8 cellular contexts compared by ENCODE assay signal in the genomic region with DNA sequence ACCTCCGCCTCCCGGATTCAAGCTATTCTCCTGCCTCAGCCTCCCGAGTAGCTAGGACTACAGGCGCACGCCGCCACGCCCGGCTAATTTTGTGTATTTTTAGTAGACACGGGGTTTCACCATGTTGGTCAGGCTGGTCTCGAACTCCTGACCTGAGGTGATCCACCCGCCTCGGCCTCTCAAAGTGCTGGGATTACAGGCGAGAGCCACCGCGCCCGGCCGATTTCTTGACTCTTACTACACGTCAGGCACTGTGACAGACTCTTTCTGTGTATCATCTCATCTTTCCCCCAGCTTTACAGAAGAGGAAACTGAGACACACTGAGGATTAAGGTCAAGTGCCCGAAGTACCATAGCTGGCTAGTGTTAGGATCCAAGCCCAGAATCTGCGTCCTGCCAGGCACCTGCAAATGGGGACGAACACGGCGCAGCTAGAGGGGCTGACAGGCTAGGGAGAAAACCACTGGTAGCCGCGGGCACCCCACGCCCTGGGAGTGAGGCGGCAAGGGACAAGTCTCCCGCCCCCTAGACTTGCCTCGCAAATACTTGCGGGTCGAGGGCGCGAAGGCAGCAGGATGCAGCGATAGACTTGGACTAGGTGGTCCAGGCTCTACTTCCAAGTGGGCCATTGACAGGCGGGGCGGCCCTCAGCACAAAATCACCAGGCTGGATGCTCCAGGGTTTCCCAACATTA. TPM values are rescaled to one million over a fixed set of nuclear protein-coding genes. Genes with fewer than 3 reads are reported as not detected.
DNase-seq lines count a peak whose midpoint lies in the region; ATAC-seq, FAIRE-seq and TF ChIP-seq lines count a peak whose summit lies in the region.

No MANE protein-coding gene starts in this region.

- TF ChIP-seq POLR2A in A549 (IDR thresholded peaks at IDR 0.05; ENCODE audit: low read length) = no peak

- 76% methylated on average over 35 of the region's 36 CpGs for WGBS in A549 (ENCODE audit: missing lambda C conversion rate)
- 82% methylated on average over 36 of the region's 36 CpGs for WGBS in HUES64
- 81% methylated on average over 23 of the region's 36 CpGs for WGBS in mammary epithelial cell (ENCODE audit: low coverage, missing lambda C conversion rate)

- peak overlapping the region; percentile 74 for H3K4me3 ChIP-seq in A549
- H3K4me3 ChIP-seq in HUES64 (ENCODE audit: low read length) = peak overlapping the region; percentile 58
- H3K4me3 ChIP-seq in mammary epithelial cell (replicated peaks in 1 of 3; ENCODE audit: insufficient read depth in 1 of 3, low read depth in 2 of 3, low read length in 3 of 3) = peak overlapping the region in 1 of 3 experiments; percentile 82
- peak overlapping the region; percentile 87 to 93 for H3K4me3 ChIP-seq in mucosa of rectum (ENCODE audit: low read length in 2 of 2)

- CTCF ChIA-PET in A549 (lab: Yijun Ruan, JAX) (interaction anchor here (0.9 to 11.6 kb wide), 7 partner anchors 12 to 265 kb away, joined by 3 to 191 read pairs (median 12); a partner anchor contains a TSS), mammary epithelial cell (lab: Charles Lee; ENCODE audit: low non-redundant PET) (no interaction called here)

- H3K9ac ChIP-seq in HUES64 (ENCODE audit: low read depth, low read length) (no peak overlapping the region), mammary epithelial cell (ENCODE audit: insufficient read depth, low read length) (no peak overlapping the region), mucosa of rectum (ENCODE audit: low read depth in 1 of 2, low read length in 2 of 2) (peak overlapping the region; percentile 80 to 85)

- no peak for TF ChIP-seq CTCF in A549 (IDR thresholded peaks at IDR 0.05)
- TF ChIP-seq CTCF in mammary epithelial cell (conservative IDR thresholded peaks at IDR 0.05 in 1 of 2, IDR thresholded peaks at IDR 0.05 in 1 of 2; ENCODE audit: extremely low read depth in 1 of 2, insufficient read depth in 1 of 2, low read depth in 1 of 2, low read length in 2 of 2) = no peak

- H3K4me2 ChIP-seq in A549 (peak overlapping the region; percentile 81), mammary epithelial cell (ENCODE audit: insufficient read depth, low read depth, low read length) (no peak overlapping the region)

- no peak for TF ChIP-seq EP300 in A549 (IDR thresholded peaks at IDR 0.05)

- peaks cover 36% of the 10 kb centered on the region for H3K79me2 ChIP-seq in mammary epithelial cell (ENCODE audit: insufficient read depth, low read length)

- POLR2A ChIA-PET in A549 (lab: Yijun Ruan, JAX) = interaction anchor here (0.6 to 1.2 kb wide), 2 partner anchors 110 to 261 kb away, joined by 3 read pairs; no protein-coding TSS in a partner anchor

- TF ChIP-seq RAD21 in A549 (conservative IDR thresholded peaks at IDR 0.05 in 1 of 2, IDR thresholded peaks at IDR 0.05 in 1 of 2) = no peak

- H3K27me3 ChIP-seq in HUES64 (ENCODE audit: insufficient read depth, low read length) = peaks cover 55% of the 10 kb centered on the region
- H3K27me3 ChIP-seq in mammary epithelial cell (ENCODE audit: insufficient read depth, low read length) = no peaks in the 10 kb centered on the region
- no peaks in the 10 kb centered on the region for H3K27me3 ChIP-seq in mucosa of rectum (ENCODE audit: control insufficient read depth in 2 of 2, insufficient read depth in 2 of 2, low read length in 2 of 2)

- no TSS peak for BruUV-seq in mammary epithelial cell (replicated peaks; lab: Mats Ljungman, UMichigan)

- H3K27ac ChIP-seq in A549 = peak overlapping the region; percentile 88 to 96
- H3K27ac ChIP-seq in HUES64 (ENCODE audit: low read depth, low read length) = no peak overlapping the region
- H3K27ac ChIP-seq in mammary epithelial cell (ENCODE audit: insufficient read depth, low read depth, low read length) = peak overlapping the region; percentile 78
- H3K27ac ChIP-seq in mucosa of rectum (ENCODE audit: low read depth in 2 of 2, low read length in 2 of 2) = peak overlapping the region in 1 of 2 donors; percentile 85

- FAIRE-seq in A549 (lab: Jason Lieb, UNC) = no peak

- no peaks in the 10 kb centered on the region for H3K9me3 ChIP-seq in A549
- no peaks in the 10 kb centered on the region for H3K9me3 ChIP-seq in HUES64 (ENCODE audit: insufficient read depth, low read depth, low read length)
- no peaks in the 10 kb centered on the region for H3K9me3 ChIP-seq in mammary epithelial cell (replicated peaks; ENCODE audit: insufficient read depth, low read length)
- H3K9me3 ChIP-seq in mucosa of rectum (ENCODE audit: control insufficient read depth in 2 of 2, low read length in 2 of 2) = no peaks in the 10 kb centered on the region

- peak overlapping the region; percentile 94 for H2AFZ ChIP-seq in mammary epithelial cell (ENCODE audit: low read depth, low read length)

- intact Hi-C loops in mammary epithelial cell (cut with micrococcal nuclease) = loop anchor here (10.0 kb wide), 2 partner anchors 334 to 684 kb away; no protein-coding TSS in a partner anchor

- dilution Hi-C loops in mammary epithelial cell (cut with HindIII; ENCODE audit: low sequenced_read_pairs) = loop anchor here (5.0 kb wide), 1 partner anchor 262 kb away; a partner anchor contains a TSS

- ATAC-seq in A549 (no peak), GM19452 (IDR thresholded peaks at IDR 0.05; ENCODE audit: unreplicated experiment) (no peak)

- peaks cover 24% of the 10 kb centered on the region for H3K36me3 ChIP-seq in HUES64 (ENCODE audit: insufficient read depth, low read length)
- H3K36me3 ChIP-seq in mammary epithelial cell (ENCODE audit: insufficient read depth, low read length) = peaks cover 2% of the 10 kb centered on the region
- peaks cover 0 to 7% of the 10 kb centered on the region in 2 donors for H3K36me3 ChIP-seq in mucosa of rectum (ENCODE audit: control insufficient read depth in 2 of 2, insufficient read depth in 2 of 2, low read length in 2 of 2)

- no peak for DNase-seq in A549 (ENCODE audit: low read depth in 1 of 2, low spot score in 1 of 2)
- DNase-seq in mammary epithelial cell = no peak
- no peak for DNase-seq in RPMI8226
- DNase-seq in NCI-H1930 (lab: John Stamatoyannopoulos, UW) = no peak
- no peak for DNase-seq in NCI-H2107 treated with DMSO at 0.1 percent for 48 hours (lab: John Stamatoyannopoulos, UW; ENCODE audit: unreplicated experiment)

- in situ Hi-C loops in mammary epithelial cell (cut with MboI; ENCODE audit: low sequenced_read_pairs in 2 of 2) = loop anchor here (5.0 to 10.0 kb wide), 4 partner anchors 107 to 264 kb away; a partner anchor contains a TSS

- H3K4me1 ChIP-seq in A549 (peaks cover 45% of the 10 kb centered on the region), HUES64 (ENCODE audit: insufficient read depth, low read length) (peaks cover 17% of the 10 kb centered on the region), mammary epithelial cell (ENCODE audit: insufficient read depth, low read length) (peaks cover 40% of the 10 kb centered on the region), mucosa of rectum (ENCODE audit: control insufficient read depth in 2 of 2, insufficient read depth in 2 of 2, low read length in 2 of 2) (peaks cover 37 to 45% of the 10 kb centered on the region in 2 donors)

- no peaks in the 10 kb centered on the region for H4K20me1 ChIP-seq in mammary epithelial cell (ENCODE audit: insufficient read depth, low read length)

TF ChIP-seq in A549, 52 proteins besides CTCF, POLR2A, EP300 and RAD21 (continues in another document):
- TF ChIP-seq, protein P1, sequence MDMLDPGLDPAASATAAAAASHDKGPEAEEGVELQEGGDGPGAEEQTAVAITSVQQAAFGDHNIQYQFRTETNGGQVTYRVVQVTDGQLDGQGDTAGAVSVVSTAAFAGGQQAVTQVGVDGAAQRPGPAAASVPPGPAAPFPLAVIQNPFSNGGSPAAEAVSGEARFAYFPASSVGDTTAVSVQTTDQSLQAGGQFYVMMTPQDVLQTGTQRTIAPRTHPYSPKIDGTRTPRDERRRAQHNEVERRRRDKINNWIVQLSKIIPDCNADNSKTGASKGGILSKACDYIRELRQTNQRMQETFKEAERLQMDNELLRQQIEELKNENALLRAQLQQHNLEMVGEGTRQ (IDR thresholded peaks at IDR 0.05) = no peak
- TF ChIP-seq, protein P2, sequence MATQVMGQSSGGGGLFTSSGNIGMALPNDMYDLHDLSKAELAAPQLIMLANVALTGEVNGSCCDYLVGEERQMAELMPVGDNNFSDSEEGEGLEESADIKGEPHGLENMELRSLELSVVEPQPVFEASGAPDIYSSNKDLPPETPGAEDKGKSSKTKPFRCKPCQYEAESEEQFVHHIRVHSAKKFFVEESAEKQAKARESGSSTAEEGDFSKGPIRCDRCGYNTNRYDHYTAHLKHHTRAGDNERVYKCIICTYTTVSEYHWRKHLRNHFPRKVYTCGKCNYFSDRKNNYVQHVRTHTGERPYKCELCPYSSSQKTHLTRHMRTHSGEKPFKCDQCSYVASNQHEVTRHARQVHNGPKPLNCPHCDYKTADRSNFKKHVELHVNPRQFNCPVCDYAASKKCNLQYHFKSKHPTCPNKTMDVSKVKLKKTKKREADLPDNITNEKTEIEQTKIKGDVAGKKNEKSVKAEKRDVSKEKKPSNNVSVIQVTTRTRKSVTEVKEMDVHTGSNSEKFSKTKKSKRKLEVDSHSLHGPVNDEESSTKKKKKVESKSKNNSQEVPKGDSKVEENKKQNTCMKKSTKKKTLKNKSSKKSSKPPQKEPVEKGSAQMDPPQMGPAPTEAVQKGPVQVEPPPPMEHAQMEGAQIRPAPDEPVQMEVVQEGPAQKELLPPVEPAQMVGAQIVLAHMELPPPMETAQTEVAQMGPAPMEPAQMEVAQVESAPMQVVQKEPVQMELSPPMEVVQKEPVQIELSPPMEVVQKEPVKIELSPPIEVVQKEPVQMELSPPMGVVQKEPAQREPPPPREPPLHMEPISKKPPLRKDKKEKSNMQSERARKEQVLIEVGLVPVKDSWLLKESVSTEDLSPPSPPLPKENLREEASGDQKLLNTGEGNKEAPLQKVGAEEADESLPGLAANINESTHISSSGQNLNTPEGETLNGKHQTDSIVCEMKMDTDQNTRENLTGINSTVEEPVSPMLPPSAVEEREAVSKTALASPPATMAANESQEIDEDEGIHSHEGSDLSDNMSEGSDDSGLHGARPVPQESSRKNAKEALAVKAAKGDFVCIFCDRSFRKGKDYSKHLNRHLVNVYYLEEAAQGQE (IDR thresholded peaks at IDR 0.05) = no peak
- TF ChIP-seq SREBF2 (IDR thresholded peaks at IDR 0.05) = no peak
- TF ChIP-seq, protein P3, sequence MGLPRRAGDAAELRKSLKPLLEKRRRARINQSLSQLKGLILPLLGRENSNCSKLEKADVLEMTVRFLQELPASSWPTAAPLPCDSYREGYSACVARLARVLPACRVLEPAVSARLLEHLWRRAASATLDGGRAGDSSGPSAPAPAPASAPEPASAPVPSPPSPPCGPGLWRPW (IDR thresholded peaks at IDR 0.05) = no peak
- no peak for TF ChIP-seq RNF2 (IDR thresholded peaks at IDR 0.05; ENCODE audit: borderline replicate concordance, low read depth)

RNA-seq across cellular contexts. Expression of a gene that starts 1.1 kb away (rescaled TPM):
- polyA plus RNA-seq in A549 (2011; rRNA removed) (18.7 and 20.5 TPM in 2 replicates), A549 (2017; fragmentation: RNase III; extraction: RNeasy Plus Mini Kit Qiagen cat#74134 plus additional on column Dnase treatment) (13.3 to 14.0 TPM (median 13.4 TPM) in 3 replicates), mammary epithelial cell (27.1 TPM)
- 31.2 and 38.1 TPM in 2 replicates for polyA plus RNA-seq in A549 (2012; cell fraction: cytosol; rRNA removed)
- 18.5 and 20.4 TPM in 2 replicates for polyA plus RNA-seq in A549 (2012; cell fraction: nucleus; rRNA removed)
- 40.0 and 64.7 TPM in 2 replicates for polyA minus RNA-seq in A549 (2011; rRNA and poly(A)+ RNA removed)
- polyA plus RNA-seq in HUES64 (2013, experiment 1 of 2) = 17.3 TPM
- 19.0 TPM for polyA plus RNA-seq in HUES64 (2013, experiment 2 of 2)
- 10 to 100 TPM; 12.8 to 23.5 TPM for total RNA-seq in mammary epithelial cell
- polyA minus RNA-seq in mammary epithelial cell = 32.3 TPM

Comparison
In these comparisons a context has a peak if more than half of its experiments do, and no peak if none do; other contexts are left out.
1. H3K9ac ChIP-seq: peak in mucosa of rectum (2 of 2); none in HUES64 (single experiment) and mammary epithelial cell (single experiment).